1 cellular context compared by ENCODE assay signal in the genomic region with DNA sequence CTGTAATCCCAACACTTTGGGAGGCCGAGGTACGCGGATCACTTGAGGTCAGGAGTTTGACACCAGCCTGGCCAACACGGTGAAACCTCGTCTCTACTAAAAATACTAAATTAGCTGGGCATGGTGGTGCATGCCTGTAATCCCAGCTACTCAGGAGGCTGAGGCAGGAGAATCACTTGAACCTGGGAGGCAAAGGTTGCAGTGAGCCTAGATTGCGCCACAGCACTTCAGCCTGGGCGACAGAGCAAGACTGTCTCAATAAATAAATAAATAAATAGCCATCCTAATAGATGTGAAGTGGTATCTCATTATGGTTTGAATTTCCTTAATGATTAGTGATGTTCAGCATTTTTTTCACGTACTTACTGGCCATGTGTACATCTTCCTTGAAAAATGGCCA.
TF ChIP-seq lines count a peak whose summit lies in the region.

No MANE protein-coding gene starts in this region.

TF ChIP-seq in HepG2, 621 proteins besides CTCF, POLR2A, EP300 and RAD21:
- peak; percentile 61; the same call in 1 of the 2 replicates for TF ChIP-seq ZNF121 (CRISPR knock-in tag; IDR thresholded peaks at IDR 0.05)
- 0 out of 2 replicates have a peak, but pooled peaks have one; percentile 11 for TF ChIP-seq HOXA3 (CRISPR knock-in tag; IDR thresholded peaks at IDR 0.05)
- TF ChIP-seq CEBPG (CRISPR knock-in tag; IDR thresholded peaks at IDR 0.05) = peak; percentile 75
- TF ChIP-seq CEBPB (IDR thresholded peaks at IDR 0.05; ENCODE audit: borderline replicate concordance, low read depth, low read length) = peak; percentile 52
- TF ChIP-seq GATAD2A (CRISPR knock-in tag; IDR thresholded peaks at IDR 0.05) = peak; percentile 36
- TF ChIP-seq, protein P1, sequence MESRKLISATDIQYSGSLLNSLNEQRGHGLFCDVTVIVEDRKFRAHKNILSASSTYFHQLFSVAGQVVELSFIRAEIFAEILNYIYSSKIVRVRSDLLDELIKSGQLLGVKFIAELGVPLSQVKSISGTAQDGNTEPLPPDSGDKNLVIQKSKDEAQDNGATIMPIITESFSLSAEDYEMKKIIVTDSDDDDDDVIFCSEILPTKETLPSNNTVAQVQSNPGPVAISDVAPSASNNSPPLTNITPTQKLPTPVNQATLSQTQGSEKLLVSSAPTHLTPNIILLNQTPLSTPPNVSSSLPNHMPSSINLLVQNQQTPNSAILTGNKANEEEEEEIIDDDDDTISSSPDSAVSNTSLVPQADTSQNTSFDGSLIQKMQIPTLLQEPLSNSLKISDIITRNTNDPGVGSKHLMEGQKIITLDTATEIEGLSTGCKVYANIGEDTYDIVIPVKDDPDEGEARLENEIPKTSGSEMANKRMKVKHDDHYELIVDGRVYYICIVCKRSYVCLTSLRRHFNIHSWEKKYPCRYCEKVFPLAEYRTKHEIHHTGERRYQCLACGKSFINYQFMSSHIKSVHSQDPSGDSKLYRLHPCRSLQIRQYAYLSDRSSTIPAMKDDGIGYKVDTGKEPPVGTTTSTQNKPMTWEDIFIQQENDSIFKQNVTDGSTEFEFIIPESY (CRISPR knock-in tag; IDR thresholded peaks at IDR 0.05) = 0 out of 2 replicates have a peak, but pooled peaks have one; percentile 29
- TF ChIP-seq ZNF460 (CRISPR knock-in tag; IDR thresholded peaks at IDR 0.05; ENCODE audit: borderline replicate concordance) = peak; percentile 90
- TF ChIP-seq, protein P2, sequence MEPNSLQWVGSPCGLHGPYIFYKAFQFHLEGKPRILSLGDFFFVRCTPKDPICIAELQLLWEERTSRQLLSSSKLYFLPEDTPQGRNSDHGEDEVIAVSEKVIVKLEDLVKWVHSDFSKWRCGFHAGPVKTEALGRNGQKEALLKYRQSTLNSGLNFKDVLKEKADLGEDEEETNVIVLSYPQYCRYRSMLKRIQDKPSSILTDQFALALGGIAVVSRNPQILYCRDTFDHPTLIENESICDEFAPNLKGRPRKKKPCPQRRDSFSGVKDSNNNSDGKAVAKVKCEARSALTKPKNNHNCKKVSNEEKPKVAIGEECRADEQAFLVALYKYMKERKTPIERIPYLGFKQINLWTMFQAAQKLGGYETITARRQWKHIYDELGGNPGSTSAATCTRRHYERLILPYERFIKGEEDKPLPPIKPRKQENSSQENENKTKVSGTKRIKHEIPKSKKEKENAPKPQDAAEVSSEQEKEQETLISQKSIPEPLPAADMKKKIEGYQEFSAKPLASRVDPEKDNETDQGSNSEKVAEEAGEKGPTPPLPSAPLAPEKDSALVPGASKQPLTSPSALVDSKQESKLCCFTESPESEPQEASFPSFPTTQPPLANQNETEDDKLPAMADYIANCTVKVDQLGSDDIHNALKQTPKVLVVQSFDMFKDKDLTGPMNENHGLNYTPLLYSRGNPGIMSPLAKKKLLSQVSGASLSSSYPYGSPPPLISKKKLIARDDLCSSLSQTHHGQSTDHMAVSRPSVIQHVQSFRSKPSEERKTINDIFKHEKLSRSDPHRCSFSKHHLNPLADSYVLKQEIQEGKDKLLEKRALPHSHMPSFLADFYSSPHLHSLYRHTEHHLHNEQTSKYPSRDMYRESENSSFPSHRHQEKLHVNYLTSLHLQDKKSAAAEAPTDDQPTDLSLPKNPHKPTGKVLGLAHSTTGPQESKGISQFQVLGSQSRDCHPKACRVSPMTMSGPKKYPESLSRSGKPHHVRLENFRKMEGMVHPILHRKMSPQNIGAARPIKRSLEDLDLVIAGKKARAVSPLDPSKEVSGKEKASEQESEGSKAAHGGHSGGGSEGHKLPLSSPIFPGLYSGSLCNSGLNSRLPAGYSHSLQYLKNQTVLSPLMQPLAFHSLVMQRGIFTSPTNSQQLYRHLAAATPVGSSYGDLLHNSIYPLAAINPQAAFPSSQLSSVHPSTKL (CRISPR knock-in tag; IDR thresholded peaks at IDR 0.05) = peak; percentile 38; the same call in 1 of the 2 replicates
- TF ChIP-seq SALL1 (CRISPR knock-in tag; IDR thresholded peaks at IDR 0.05) = peak; percentile 44; the same call in 1 of the 2 replicates
- TF ChIP-seq FOSL2 (CRISPR knock-in tag; IDR thresholded peaks at IDR 0.05) = 0 out of 2 replicates have a peak, but pooled peaks have one; percentile 18
- TF ChIP-seq HNF4A (CRISPR knock-in tag; IDR thresholded peaks at IDR 0.05) = peak; percentile 57
